Comparison of ENCODE assay signal across 22 cellular contexts in the genomic region with DNA sequence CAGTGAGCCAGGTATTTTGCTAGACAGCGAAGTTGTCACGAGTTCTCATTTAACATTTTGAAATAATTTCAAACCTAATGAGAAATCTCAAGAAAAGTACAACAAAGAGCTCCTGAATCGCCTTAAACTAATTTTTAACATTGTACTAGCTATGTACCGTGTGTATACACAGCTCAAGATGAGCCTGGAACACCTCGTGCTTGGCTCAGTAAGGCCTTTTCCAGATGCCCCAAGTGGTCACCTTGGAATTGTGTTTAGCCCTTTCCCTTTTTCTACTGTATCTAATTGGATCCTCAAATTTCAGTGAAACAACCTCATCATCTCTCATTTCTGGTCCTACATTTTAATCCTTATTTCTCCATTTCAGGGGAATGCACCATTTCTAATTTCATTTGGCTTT. TPM values are rescaled to one million over a fixed set of nuclear protein-coding genes. Genes with fewer than 3 reads are reported as not detected.
DNase-seq lines count a peak whose midpoint lies in the region; ATAC-seq, FAIRE-seq and TF ChIP-seq lines count a peak whose summit lies in the region.
"Had no signal": no experiment of that assay in that cellular context is flagged by ENCODE, and none has a peak within 500 bp of the region (broad histone marks: within the 10 kb centered on the region; RNA-seq: fewer than 3 reads in every experiment).

No MANE protein-coding gene starts in this region.

- peaks cover 4% of the 10 kb centered on the region for H3K9me3 Mint-ChIP-seq in progenitor cell of endocrine pancreas (ENCODE audit: low read depth)
- H3K9me3 Mint-ChIP-seq: CD8-positive, alpha-beta memory T cell had no signal

- no peak for TF ChIP-seq RAD21 in K562 (CRISPR knock-in tag; conservative IDR thresholded peaks at IDR 0.05 in 1 of 2, IDR thresholded peaks at IDR 0.05 in 1 of 2)

- H3K4me1 ChIP-seq in K562 (replicated peaks in 1 of 2; ENCODE audit: control insufficient read depth in 2 of 2, insufficient read depth in 2 of 2, low read length in 2 of 2) (peaks cover 0 to 13% of the 10 kb centered on the region in 2 experiments; a peak in 4 of 5 replicates), kidney (ENCODE audit: control insufficient read depth in 1 of 2, insufficient read depth in 1 of 2, low read depth in 1 of 2, low read length in 2 of 2) (peaks cover 3 to 4% of the 10 kb centered on the region in 2 donors)

- intact Hi-C loops in Right ventricle myocardium inferior (cut with DNase I) = no loop called here
- intact Hi-C loops in left cardiac atrium (cut with DNase I) = no loop called here
- intact Hi-C loops in K562 (cut with micrococcal nuclease) = no loop called here
- intact Hi-C loops in kidney (cut with DNase I) = no loop called here

- H3K36me3 Mint-ChIP-seq in progenitor cell of endocrine pancreas (ENCODE audit: insufficient read depth) = peaks cover 3% of the 10 kb centered on the region

- 80% methylated on average over 5 of the region's 5 CpGs for WGBS in K562 (ENCODE audit: insufficient coverage, low coverage, missing lambda C conversion rate)

- TF ChIP-seq EP300 in K562 (IDR thresholded peaks at IDR 0.05; ENCODE audit: low read length) = no peak

- no peaks in the 10 kb centered on the region for H3K9me1 ChIP-seq in K562 (ENCODE audit: control insufficient read depth, insufficient read depth, low read length)

- H3K9ac ChIP-seq in K562 (ENCODE audit: insufficient read depth in 1 of 2, low read depth in 2 of 2, low read length in 2 of 2) (no peak overlapping the region), kidney (ENCODE audit: low read length in 2 of 2) (no peak overlapping the region)
- H3K9ac ChIP-seq: BLaER1 had no signal

- H3K4me3 ChIP-seq in K562 (no peak overlapping the region), kidney (ENCODE audit: low read length in 2 of 2) (no peak overlapping the region)
- H3K4me3 ChIP-seq: BLaER1, Peyer's patch had no signal

- H3K4me3 Mint-ChIP-seq in progenitor cell of endocrine pancreas (ENCODE audit: low read depth) = no peak overlapping the region

- H3K4me2 ChIP-seq in K562 (ENCODE audit: insufficient read depth, low read length) = no peak overlapping the region
- H3K4me2 ChIP-seq: BLaER1 had no signal

- BruUV-seq in K562 (replicated peaks; lab: Mats Ljungman, UMichigan) = no TSS peak

- no peak overlapping the region for H3K27ac ChIP-seq in K562 (ENCODE audit: extremely low read depth, low read depth, low read length)
- H3K27ac ChIP-seq in kidney (ENCODE audit: low read depth in 2 of 2, low read length in 2 of 2) = no peak overlapping the region
- H3K27ac ChIP-seq: BLaER1, HL-60, Peyer's patch had no signal

- H4K20me1 ChIP-seq in K562 (replicated peaks; ENCODE audit: control insufficient read depth, insufficient read depth, low read length) = no peaks in the 10 kb centered on the region

- TF ChIP-seq POLR2A in H54 (IDR thresholded peaks at IDR 0.05; ENCODE audit: low read depth, low read length) (no peak), K562 (conservative IDR thresholded peaks at IDR 0.05) (no peak)

- in situ Hi-C loops in K562 (cut with MboI) = no loop called here

- H2AFZ ChIP-seq in K562 (ENCODE audit: low read depth, low read length) = no peak overlapping the region

- no peak for TF ChIP-seq CTCF in K562 (IDR thresholded peaks at IDR 0.05 in 2 of 3, conservative IDR thresholded peaks at IDR 0.05 in 1 of 3; ENCODE audit: insufficient read depth in 2 of 3, low read depth in 1 of 3, low read length in 3 of 3)
- peak; percentile 15 for TF ChIP-seq CTCF in progenitor cell of endocrine pancreas (IDR thresholded peaks at IDR 0.05; ENCODE audit: unreplicated experiment)
- TF ChIP-seq CTCF in kidney (IDR thresholded peaks at IDR 0.05; ENCODE audit: borderline replicate concordance, extremely low read depth, insufficient read depth) = no peak

- no peaks in the 10 kb centered on the region for H3K27me3 Mint-ChIP-seq in progenitor cell of endocrine pancreas
- H3K27me3 Mint-ChIP-seq: CD8-positive, alpha-beta memory T cell had no signal

- H3K27ac Mint-ChIP-seq in progenitor cell of endocrine pancreas = no peak overlapping the region
- H3K27ac Mint-ChIP-seq: CD8-positive, alpha-beta memory T cell had no signal

- CTCF ChIA-PET in K562 (lab: Yijun Ruan, JAX; ENCODE audit: low intra/inter-chr PET ratio) = no interaction called here

- FAIRE-seq in H54 (lab: Jason Lieb, UNC) (peak; percentile 53), K562 (lab: Jason Lieb, UNC) (peak; percentile 11), kidney (lab: Jason Lieb, UNC) (no peak)
- FAIRE-seq: GM19239, HTR-8/SVneo had no signal

- DNase-seq in Right ventricle myocardium inferior (ENCODE audit: missing footprints) (no peak), left cardiac atrium (no peak), H54 (ENCODE audit: insufficient read length, low spot score) (no peak), K562 (ENCODE audit: extremely low read depth in 1 of 4, low spot score in 3 of 4) (no peak), progenitor cell of endocrine pancreas (ENCODE audit: low spot score, unreplicated experiment) (no peak), LoVo (ENCODE audit: low spot score) (no peak), kidney (no peak)
- DNase-seq in activated CD4-positive, alpha-beta T cell treated with anti-CD3 and anti-CD28 coated beads, Interleukin-2, amount 50 U/mL, for 1 hour = no peak
- DNase-seq: CD8-positive, alpha-beta memory T cell; HCEC 1CT; MV-4-11; NCI-H1417 treated with DMSO at 0.1 percent for 48 hours; NCI-H2029; NCI-H2171 treated with DMSO at 0.1 percent for 48 hours; NCI-H748 treated with DMSO at 0.1 percent for 48 hours; Peyer's patch; SHP77 treated with DMSO at 0.1 percent for 48 hours had no signal

- no peaks in the 10 kb centered on the region; the same call in 2 of the 3 replicates for H3K36me3 ChIP-seq in K562 (ENCODE audit: control insufficient read depth, insufficient read depth, low read length)
- no peaks in the 10 kb centered on the region for H3K36me3 ChIP-seq in kidney (ENCODE audit: control insufficient read depth in 1 of 2, insufficient read depth in 2 of 2, low read length in 2 of 2)
- H3K36me3 ChIP-seq: Peyer's patch had no signal

- H3K9me3 ChIP-seq in K562 (replicated peaks; ENCODE audit: control insufficient read depth, insufficient read depth, low read depth, low read length) (no peaks in the 10 kb centered on the region), kidney (ENCODE audit: control insufficient read depth in 1 of 2, low read length in 2 of 2) (no peaks in the 10 kb centered on the region)
- H3K9me3 ChIP-seq: Peyer's patch had no signal

- H3K79me2 ChIP-seq in K562 (ENCODE audit: control insufficient read depth, insufficient read depth, low read length) = peaks cover 93% of the 10 kb centered on the region

- peaks cover 24% of the 10 kb centered on the region for H3K4me1 Mint-ChIP-seq in progenitor cell of endocrine pancreas (ENCODE audit: low read depth)

- ATAC-seq in Right ventricle myocardium inferior (peak; percentile 41), left cardiac atrium (no peak), K562 (0 out of 3 replicates have a peak, but pooled peaks have one; percentile 16)
- ATAC-seq: SK-N-SH treated with all-trans-retinoic acid at 6 μM for 48 hours had no signal

- POLR2A ChIA-PET in K562 (lab: Yijun Ruan, JAX) = interaction anchor here (0.9 kb wide), 1 partner anchor 12 kb away, joined by 3 read pairs; no protein-coding TSS in a partner anchor

- no peaks in the 10 kb centered on the region for H3K27me3 ChIP-seq in K562 (ENCODE audit: control insufficient read depth in 2 of 2, insufficient read depth in 2 of 2, low read length in 2 of 2)
- H3K27me3 ChIP-seq: BLaER1, Peyer's patch had no signal

TF ChIP-seq in K562, 482 proteins besides CTCF, POLR2A, EP300 and RAD21 (continues in another document):
- no peak for TF ChIP-seq RFX7 (CRISPR knock-in tag; IDR thresholded peaks at IDR 0.05)

RNA-seq across cellular contexts. Expression of gene PTPN4, which starts 7.2 kb away (rescaled TPM):
- total RNA-seq in Right ventricle myocardium inferior = 40.4 TPM
- 10 to 100 TPM; 33.0 TPM for total RNA-seq in left cardiac atrium
- total RNA-seq in K562 (2011; cell fraction: chromatin; rRNA removed; ENCODE audit: low replicate concordance) = 56.0 and 99.3 TPM in 2 replicates
- 26.2 and 43.8 TPM in 2 replicates for total RNA-seq in K562 (2011; cell fraction: nucleolus; rRNA removed)
- total RNA-seq in K562 (2011; cell fraction: nucleoplasm; rRNA removed) = 28.8 and 32.3 TPM in 2 replicates
- total RNA-seq in K562 (2014; rRNA removed) = 26.8 and 27.8 TPM in 2 replicates
- total RNA-seq in K562 (2014; rRNA removed; fragmentation: Illumina TruSeq; extraction: Trizol) = 27.3 and 29.2 TPM in 2 replicates
- total RNA-seq in K562 (2015; rRNA removed; fragmentation: Illumina TruSeq; extraction: Trizol) = 24.1 and 30.6 TPM in 2 replicates
- total RNA-seq in K562 (2021) = 30.0 and 30.8 TPM in 2 replicates
- polyA plus RNA-seq in K562 (2011; rRNA removed) = 26.6 and 32.8 TPM in 2 replicates
- polyA plus RNA-seq in K562 (2011; cell fraction: cytosol; rRNA removed) = 6.4 and 9.3 TPM in 2 replicates
- polyA plus RNA-seq in K562 (2011; cell fraction: nucleus; rRNA removed) = 31.6 and 32.6 TPM in 2 replicates
- polyA plus RNA-seq in K562 (2012) = 8.3 and 15.8 TPM in 2 replicates
- polyA plus RNA-seq in K562 (2014; fragmentation: Illumina TruSeq; extraction: Trizol) = 17.8 and 20.6 TPM in 2 replicates
- 1 to 10 TPM; 5.0 to 7.1 TPM for polyA plus RNA-seq in K562 (2014; fragmentation: Nextera tagmentation; extraction: Ambion mirVana)
- polyA plus RNA-seq in K562 (2014; rRNA removed) = 12.4 and 20.3 TPM in 2 replicates
- polyA minus RNA-seq in K562 (2011; rRNA and poly(A)+ RNA removed) = 61.8 and 68.8 TPM in 2 replicates
- 14.2 and 19.1 TPM in 2 replicates for polyA minus RNA-seq in K562 (2011; cell fraction: cytosol; rRNA and poly(A)+ RNA removed)
- 50.9 and 73.2 TPM in 2 replicates for polyA minus RNA-seq in K562 (2011; cell fraction: nucleus; rRNA and poly(A)+ RNA removed)
- 54.2 and 59.1 TPM in 2 replicates for total RNA-seq in progenitor cell of endocrine pancreas
- total RNA-seq in kidney = 46.4 TPM
- polyA plus RNA-seq in kidney (ENCODE audit: insufficient read depth, low read depth, low replicate concordance) = 7.4 TPM

Comparison
In these comparisons a context has a peak if more than half of its experiments do, and no peak if none do; other contexts are left out.
1. ATAC-seq: peak in Right ventricle myocardium inferior (single experiment) and K562 (single experiment); none in left cardiac atrium (0 of 2).